1 cellular context compared by ENCODE assay signal in genomic region chr2:97736608-97737330, GRCh38.
TF ChIP-seq lines count a peak whose summit lies in the region.

No MANE protein-coding gene starts in this region.

TF ChIP-seq in H1, 55 proteins besides CTCF, POLR2A, EP300 and RAD21:
- TF ChIP-seq GABPA (IDR thresholded peaks at IDR 0.05; ENCODE audit: borderline replicate concordance, insufficient read depth, low read length): no peak
- TF ChIP-seq CHD1 (IDR thresholded peaks at IDR 0.05; ENCODE audit: low read depth, low read length): no peak
